Comparison of ENCODE assay signal across 24 cellular contexts in the genomic region with DNA sequence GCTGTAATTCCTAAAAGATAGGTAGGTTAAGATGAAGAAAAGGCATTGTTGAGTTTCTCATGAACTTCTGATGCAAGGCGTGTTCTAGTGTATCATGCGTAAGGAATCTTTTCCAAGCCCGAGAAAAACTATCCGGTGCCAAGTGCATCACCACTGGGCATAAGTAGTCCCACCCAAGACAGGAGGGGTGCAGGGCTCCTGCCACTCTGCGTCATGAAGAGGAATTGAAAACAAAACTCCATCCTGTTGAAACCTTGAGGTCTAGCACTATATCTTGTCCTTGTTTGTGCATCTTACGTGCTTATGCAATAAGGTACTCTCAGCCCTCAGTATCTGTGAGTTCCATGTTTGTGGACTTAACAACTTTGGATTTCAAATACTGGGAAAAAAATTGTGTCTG. TPM values are rescaled to one million over a fixed set of nuclear protein-coding genes. Genes with fewer than 3 reads are reported as not detected.
A peak's percentile ranks its signal among the peaks of the same experiment; 100 is the strongest.
DNase-seq lines count a peak whose midpoint lies in the region; FAIRE-seq and TF ChIP-seq lines count a peak whose summit lies in the region.
"Had no signal": no experiment of that assay in that cellular context is flagged by ENCODE, and none has a peak within 500 bp of the region (broad histone marks: within the 10 kb centered on the region; RNA-seq: fewer than 3 reads in every experiment).

No MANE protein-coding gene starts in this region.

- no peak for TF ChIP-seq POLR2A in GM12891 (IDR thresholded peaks at IDR 0.05; ENCODE audit: low read depth, low read length)

- H3K36me3 ChIP-seq in bronchial epithelial cell (ENCODE audit: control insufficient read depth, insufficient read depth, low read length): no peaks in the 10 kb centered on the region
- H3K36me3 ChIP-seq in osteoblast (ENCODE audit: insufficient read depth, low read length): no peaks in the 10 kb centered on the region
- H3K36me3 ChIP-seq: adrenal gland, esophagus squamous epithelium, right lobe of liver, thyroid gland had no signal

- H3K9me3 ChIP-seq in osteoblast (ENCODE audit: low read depth, low read length): no peaks in the 10 kb centered on the region
- H3K9me3 ChIP-seq: adrenal gland, esophagus squamous epithelium, right lobe of liver, SK-N-SH, thyroid gland had no signal

- H3K79me2 ChIP-seq in osteoblast (ENCODE audit: insufficient read depth, low read length): peaks cover 65% of the 10 kb centered on the region

- FAIRE-seq in GM12891 (lab: Jason Lieb, UNC) (no peak), bronchial epithelial cell (lab: Jason Lieb, UNC) (no peak)

- TF ChIP-seq CTCF in bronchial epithelial cell (IDR thresholded peaks at IDR 0.05; ENCODE audit: insufficient read depth, low read length, severe bottlenecking): no peak
- TF ChIP-seq CTCF in osteoblast (IDR thresholded peaks at IDR 0.05; ENCODE audit: extremely low read depth, low read depth, low read length): no peak

- peak overlapping the region; percentile 20 for H3K4me2 ChIP-seq in osteoblast (ENCODE audit: insufficient read depth, low read length)
- H3K4me2 ChIP-seq: SK-N-SH had no signal

- no peak for DNase-seq in GM12891 (ENCODE audit: insufficient read length, low spot score)
- DNase-seq in NOMO-1 treated with DMSO at 0.1 percent for 48 hours (lab: John Stamatoyannopoulos, UW; ENCODE audit: unreplicated experiment): peak; percentile 48
- peak; percentile 38 for DNase-seq in bronchial epithelial cell (ENCODE audit: low read depth)
- DNase-seq in osteoblast (ENCODE audit: insufficient read length, low spot score, missing footprints): no peak
- DNase-seq in NCI-H510A (lab: John Stamatoyannopoulos, UW): no peak
- DNase-seq in inferior parietal cortex (ENCODE audit: extremely low spot score): no peak
- DNase-seq in effector CD8-positive, alpha-beta T cell (lab: John Stamatoyannopoulos, UW): no peak
- no peak for DNase-seq in RPMI8226
- DNase-seq: activated CD4-positive, alpha-beta memory T cell treated with anti-CD3 and anti-CD28 coated beads, Interleukin-2, amount 10 ng/mL, durations not matched to agents 7 days and 5 days; activated CD4-positive, CD25-positive, alpha-beta regulatory T cell; activated gamma-delta T cell treated with Interleukin-2 at 50 U/mL for 16 hours; activated T-cell treated with anti-CD3 and anti-CD28 coated beads for 4 hours; adrenal gland; central memory CD4-positive, alpha-beta T cell; DMS79 treated with DMSO at 0.1 percent for 48 hours; dorsolateral prefrontal cortex; esophagus squamous epithelium; Karpas-422; left colon; right lobe of liver; SK-N-SH; stimulated activated naive CD4-positive, alpha-beta T cell; T-helper 9 cell; thyroid gland had no signal

- H3K4me3 ChIP-seq in bronchial epithelial cell (ENCODE audit: low read depth, low read length) (no peak overlapping the region), osteoblast (ENCODE audit: insufficient read depth, low read length) (no peak overlapping the region)
- H3K4me3 ChIP-seq: adrenal gland, dorsolateral prefrontal cortex, esophagus squamous epithelium, right lobe of liver, thyroid gland had no signal

- no peaks in the 10 kb centered on the region for H4K20me1 ChIP-seq in osteoblast (ENCODE audit: insufficient read depth, low read length)

- H2AFZ ChIP-seq in osteoblast (ENCODE audit: low read length): no peak overlapping the region

- H3K27ac ChIP-seq in osteoblast (ENCODE audit: low read depth, low read length): peak overlapping the region; percentile 89
- H3K27ac ChIP-seq: dorsolateral prefrontal cortex, esophagus squamous epithelium, right lobe of liver, thyroid gland had no signal

- peaks cover 40% of the 10 kb centered on the region for H3K4me1 ChIP-seq in osteoblast (ENCODE audit: insufficient read depth, low read length)
- H3K4me1 ChIP-seq: right lobe of liver, thyroid gland had no signal

- no peaks in the 10 kb centered on the region for H3K27me3 ChIP-seq in bronchial epithelial cell (ENCODE audit: control insufficient read depth, insufficient read depth, low read length)
- no peaks in the 10 kb centered on the region for H3K27me3 ChIP-seq in osteoblast (ENCODE audit: insufficient read depth, low read length)
- H3K27me3 ChIP-seq: adrenal gland, dorsolateral prefrontal cortex, esophagus squamous epithelium, right lobe of liver, thyroid gland had no signal

TF ChIP-seq in GM12891, 5 proteins besides CTCF, POLR2A, EP300 and RAD21:
- no peak for TF ChIP-seq POLR2AphosphoS5 (IDR thresholded peaks at IDR 0.05; ENCODE audit: low read depth, low read length)
- no peak for TF ChIP-seq TAF1 (IDR thresholded peaks at IDR 0.05; ENCODE audit: low read depth, low read length)
- peak; percentile 74 for TF ChIP-seq SPI1 (IDR thresholded peaks at IDR 0.05; ENCODE audit: low read depth, low read length)
TF ChIP-seq in GM12891: peak in this region for 1.

RNA-seq across cellular contexts. Expression of a gene that starts 45.8 kb away (rescaled TPM):
- polyA plus RNA-seq in GM12891 (2012; ENCODE audit: low read depth, missing spikeins): 10.6 TPM
- total RNA-seq in bronchial epithelial cell (47.7 and 48.5 TPM in 2 replicates), osteoblast (120 and 144 TPM in 2 replicates)

Comparison
In these comparisons a context has a peak if more than half of its experiments do, and no peak if none do; other contexts are left out.
1. DNase-seq: peak in NOMO-1 treated with DMSO at 0.1 percent for 48 hours (single experiment) and bronchial epithelial cell (single experiment); none in GM12891 (single experiment), osteoblast (single experiment), NCI-H510A (single experiment), inferior parietal cortex (single experiment), effector CD8-positive, alpha-beta T cell (single experiment) and RPMI8226 (single experiment).